In the genomic region with DNA sequence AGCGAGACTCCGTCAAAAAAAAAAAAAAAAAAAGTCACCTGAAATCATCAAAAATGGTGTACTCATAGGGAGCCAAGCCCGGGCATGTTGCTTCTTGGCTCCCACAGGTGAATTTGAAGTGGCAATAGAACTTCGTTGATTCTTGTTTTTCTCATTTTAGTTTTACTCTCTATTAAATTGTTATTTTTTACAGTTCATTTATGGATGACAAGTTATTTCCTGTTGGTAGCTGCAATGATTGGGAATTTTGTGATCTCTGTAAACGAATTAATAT, we compare ENCODE assay signal across 12 cellular contexts. TPM values are rescaled to one million over a fixed set of nuclear protein-coding genes. Genes with fewer than 3 reads are reported as not detected.
DNase-seq lines count a peak whose midpoint lies in the region; ATAC-seq and TF ChIP-seq lines count a peak whose summit lies in the region.
"Had no signal": no experiment of that assay in that cellular context is flagged by ENCODE, and none has a peak within 500 bp of the region (broad histone marks: within the 10 kb centered on the region; RNA-seq: fewer than 3 reads in every experiment).

No MANE protein-coding gene starts in this region.

- H3K27ac Mint-ChIP-seq in activated T-cell treated with anti-CD3 and anti-CD28 coated beads, Interleukin-2, amount 50 U/mL, for 24 hours: peak overlapping the region; percentile 96
- no peak overlapping the region for H3K27ac Mint-ChIP-seq in activated CD4-positive, alpha-beta memory T cell treated with anti-CD3 and anti-CD28 coated beads for 36 hours

- no peak for TF ChIP-seq CTCF in suprapubic skin (IDR thresholded peaks at IDR 0.05)

- H3K9ac ChIP-seq in iPS-18a (ENCODE audit: low read length): no peak overlapping the region

- H3K36me3 ChIP-seq in iPS-18a (ENCODE audit: control insufficient read depth, low read depth, low read length) (no peaks in the 10 kb centered on the region), suprapubic skin (no peaks in the 10 kb centered on the region)
- H3K36me3 ChIP-seq: BE2C had no signal

- H3K27me3 ChIP-seq in iPS-18a (ENCODE audit: control insufficient read depth, insufficient read depth, low read length) (no peaks in the 10 kb centered on the region), suprapubic skin (no peaks in the 10 kb centered on the region)
- H3K27me3 ChIP-seq: BE2C had no signal

- TF ChIP-seq POLR2A in suprapubic skin (IDR thresholded peaks at IDR 0.05): no peak

- CTCF ChIA-PET in activated CD4-positive, alpha-beta memory T cell treated with anti-CD3 and anti-CD28 coated beads for 36 hours (lab: Charles Lee): interaction anchor here (1.0 to 6.3 kb wide), 8 partner anchors 10 to 293 kb away, joined by 3 to 103 read pairs (median 13); partner anchors contain the start of genes ITPR2 and MED21

- H3K9me3 Mint-ChIP-seq in activated T-cell treated with anti-CD3 and anti-CD28 coated beads, Interleukin-2, amount 50 U/mL, for 24 hours: no peaks in the 10 kb centered on the region
- no peaks in the 10 kb centered on the region for H3K9me3 Mint-ChIP-seq in activated CD4-positive, alpha-beta memory T cell treated with anti-CD3 and anti-CD28 coated beads for 36 hours

- POLR2A ChIA-PET in activated CD4-positive, alpha-beta memory T cell treated with anti-CD3 and anti-CD28 coated beads for 36 hours (lab: Charles Lee): interaction anchor here (0.7 to 1.7 kb wide), 3 partner anchors 9 to 318 kb away, joined by 3 to 9 read pairs (median 4); partner anchors contain the start of gene MED21

- no peak for DNase-seq in activated T-cell treated with anti-CD3 and anti-CD28 coated beads, Interleukin-2, amount 50 U/mL, for 24 hours
- no peak for DNase-seq in activated T-cell treated with anti-CD3 and anti-CD28 coated beads, Interleukin-2, amount 50 U/mL, for 1 hour
- no peak for DNase-seq in activated CD4-positive, alpha-beta memory T cell treated with anti-CD3 and anti-CD28 coated beads for 36 hours
- DNase-seq in suprapubic skin (ENCODE audit: low spot score in 2 of 2) (no peak), COR-L47 (lab: John Stamatoyannopoulos, UW) (no peak)
- DNase-seq: activated gamma-delta T cell treated with Interleukin-2 at 50 U/mL for 16 hours, BE2C, left ventricle myocardium superior, NCI-H226 had no signal

- 47% methylated on average over 5 of the region's 5 CpGs for whole genome bisulfite sequencing in suprapubic skin

- H3K4me3 Mint-ChIP-seq in activated T-cell treated with anti-CD3 and anti-CD28 coated beads, Interleukin-2, amount 50 U/mL, for 24 hours: peak overlapping the region; percentile 91
- H3K4me3 Mint-ChIP-seq in activated CD4-positive, alpha-beta memory T cell treated with anti-CD3 and anti-CD28 coated beads for 36 hours: peak overlapping the region; percentile 85

- H3K4me1 ChIP-seq in iPS-18a (ENCODE audit: control insufficient read depth, low read depth, low read length) (peaks cover 14% of the 10 kb centered on the region), suprapubic skin (peaks cover 40% of the 10 kb centered on the region)

- intact Hi-C loops in activated CD4-positive, alpha-beta memory T cell treated with anti-CD3 and anti-CD28 coated beads for 36 hours (cut with micrococcal nuclease): no loop called here

- ATAC-seq in HG02623 (IDR thresholded peaks at IDR 0.05; ENCODE audit: unreplicated experiment): no peak
- ATAC-seq in HG02870 (IDR thresholded peaks at IDR 0.05; ENCODE audit: unreplicated experiment): no peak

- H3K27ac ChIP-seq in iPS-18a (ENCODE audit: low read length): no peak overlapping the region
- no peak overlapping the region for H3K27ac ChIP-seq in suprapubic skin

- TF ChIP-seq EP300 in suprapubic skin (IDR thresholded peaks at IDR 0.05): no peak

- no peaks in the 10 kb centered on the region for H3K27me3 Mint-ChIP-seq in activated T-cell treated with anti-CD3 and anti-CD28 coated beads, Interleukin-2, amount 50 U/mL, for 24 hours
- H3K27me3 Mint-ChIP-seq in activated CD4-positive, alpha-beta memory T cell treated with anti-CD3 and anti-CD28 coated beads for 36 hours: no peaks in the 10 kb centered on the region

- H3K9me3 ChIP-seq in iPS-18a (ENCODE audit: control insufficient read depth, low read depth, low read length) (no peaks in the 10 kb centered on the region), suprapubic skin (no peaks in the 10 kb centered on the region)
- H3K9me3 ChIP-seq: BE2C had no signal

- H3K4me3 ChIP-seq in iPS-18a (ENCODE audit: low read length) (peak overlapping the region; percentile 91), suprapubic skin (peak overlapping the region; percentile 95)

- peaks cover 56% of the 10 kb centered on the region for H3K4me1 Mint-ChIP-seq in activated T-cell treated with anti-CD3 and anti-CD28 coated beads, Interleukin-2, amount 50 U/mL, for 24 hours (ENCODE audit: low read depth)
- H3K4me1 Mint-ChIP-seq in activated CD4-positive, alpha-beta memory T cell treated with anti-CD3 and anti-CD28 coated beads for 36 hours (ENCODE audit: low read depth): peaks cover 53% of the 10 kb centered on the region

- H3K36me3 Mint-ChIP-seq in activated T-cell treated with anti-CD3 and anti-CD28 coated beads, Interleukin-2, amount 50 U/mL, for 24 hours (ENCODE audit: low read depth): peaks cover 17% of the 10 kb centered on the region
- H3K36me3 Mint-ChIP-seq in activated CD4-positive, alpha-beta memory T cell treated with anti-CD3 and anti-CD28 coated beads for 36 hours: peaks cover 3% of the 10 kb centered on the region

RNA-seq across cellular contexts. Expression of gene TM7SF3, which starts 1.3 kb away (rescaled TPM):
- 10 to 100 TPM; 24.2 to 28.5 TPM for total RNA-seq in activated CD4-positive, alpha-beta memory T cell treated with anti-CD3 and anti-CD28 coated beads for 36 hours
- 100 to 1,000 TPM in 3 of 4 donors, 10 to 100 TPM in 1; 67.2 to 142 (median 124) TPM for total RNA-seq in suprapubic skin

RNA-seq across cellular contexts. Expression of gene MED21, which starts 9.4 kb away (rescaled TPM):
- total RNA-seq in activated CD4-positive, alpha-beta memory T cell treated with anti-CD3 and anti-CD28 coated beads for 36 hours: 10 to 100 TPM; 28.6 to 30.5 TPM
- 10 to 100 TPM; 39.1 to 61.2 (median 51.6) TPM for total RNA-seq in suprapubic skin
